ENCODE assay signal across 9 cellular contexts in the genomic region with DNA sequence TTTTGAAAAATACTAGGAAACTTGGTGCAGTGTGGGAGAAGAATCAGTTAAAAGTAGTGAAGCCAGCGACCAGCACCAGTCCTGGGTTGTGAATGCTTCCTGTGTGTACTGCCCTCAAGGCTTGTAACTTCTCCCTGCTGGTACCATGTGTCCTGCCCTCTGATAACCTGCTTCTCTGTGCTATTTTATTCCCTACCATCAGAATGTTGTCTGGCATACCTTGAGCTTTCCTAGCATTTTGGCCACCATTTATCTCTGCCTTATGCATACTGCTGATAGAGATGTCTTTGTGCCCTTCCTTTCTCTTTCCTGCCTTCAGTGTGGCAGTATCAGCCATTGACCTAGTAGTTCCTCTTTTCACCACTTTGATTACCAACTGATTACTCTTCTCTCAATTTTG. TPM values are rescaled to one million over a fixed set of nuclear protein-coding genes. Genes with fewer than 3 reads are reported as not detected.
DNase-seq lines count a peak whose midpoint lies in the region; ATAC-seq and TF ChIP-seq lines count a peak whose summit lies in the region.
"Had no signal": no experiment of that assay in that cellular context is flagged by ENCODE, and none has a peak within 500 bp of the region (broad histone marks: within the 10 kb centered on the region; RNA-seq: fewer than 3 reads in every experiment).

No MANE protein-coding gene starts in this region.

- BruUV-seq in PC-9 (replicated peaks; lab: Mats Ljungman, UMichigan): no TSS peak

- no peaks in the 10 kb centered on the region for H3K27me3 Mint-ChIP-seq in activated CD8-positive, alpha-beta memory T cell treated with anti-CD3 and anti-CD28 coated beads, Interleukin-2, amount 10 ng/mL, durations not matched to agents 7 days and 5 days
- H3K27me3 Mint-ChIP-seq in effector memory CD8-positive, alpha-beta T cell: no peaks in the 10 kb centered on the region

- no peak overlapping the region for H3K27ac ChIP-seq in PC-9

- H3K4me2 ChIP-seq in PC-9 (peak overlapping the region; percentile 85), skeletal muscle satellite cell (ENCODE audit: low read length) (peak overlapping the region; percentile 80)

- peaks cover 30% of the 10 kb centered on the region for H3F3A ChIP-seq in PC-9 (ENCODE audit: insufficient read depth, low read depth)

- H3K9me2 ChIP-seq in PC-9 (ENCODE audit: insufficient read depth): no peaks in the 10 kb centered on the region

- H3K9ac ChIP-seq in skeletal muscle satellite cell (ENCODE audit: low read depth, low read length): peak overlapping the region; percentile 97

- peaks cover 8% of the 10 kb centered on the region; the same call in 1 of the 2 replicates for H4K20me1 ChIP-seq in PC-9 (ENCODE audit: insufficient read depth)

- H3K4me1 ChIP-seq in PC-9 (replicated peaks; ENCODE audit: insufficient read depth) (peaks cover 54% of the 10 kb centered on the region), skeletal muscle satellite cell (ENCODE audit: control insufficient read depth, insufficient read depth, low read length) (peaks cover 36% of the 10 kb centered on the region)

- peak overlapping the region; percentile 97 for H3K4me3 Mint-ChIP-seq in activated CD8-positive, alpha-beta memory T cell treated with anti-CD3 and anti-CD28 coated beads, Interleukin-2, amount 10 ng/mL, durations not matched to agents 7 days and 5 days
- H3K4me3 Mint-ChIP-seq in effector memory CD8-positive, alpha-beta T cell: peak overlapping the region; percentile 90 to 99

- H3K9me3 ChIP-seq in PC-9 (ENCODE audit: insufficient read depth, low read depth) (no peaks in the 10 kb centered on the region), skeletal muscle satellite cell (replicated peaks; ENCODE audit: low read length) (no peaks in the 10 kb centered on the region)

- peaks cover 35% of the 10 kb centered on the region for H3K36me3 ChIP-seq in PC-9 (ENCODE audit: low read depth)
- peaks cover 24% of the 10 kb centered on the region for H3K36me3 ChIP-seq in skeletal muscle satellite cell (ENCODE audit: insufficient read depth, low read length)

- peaks cover 25% of the 10 kb centered on the region for H3K36me3 Mint-ChIP-seq in activated CD8-positive, alpha-beta memory T cell treated with anti-CD3 and anti-CD28 coated beads, Interleukin-2, amount 10 ng/mL, durations not matched to agents 7 days and 5 days
- H3K36me3 Mint-ChIP-seq in effector memory CD8-positive, alpha-beta T cell (ENCODE audit: insufficient read depth): peaks cover 58% of the 10 kb centered on the region

- peak overlapping the region; percentile 63 for H3K27ac Mint-ChIP-seq in activated CD8-positive, alpha-beta memory T cell treated with anti-CD3 and anti-CD28 coated beads, Interleukin-2, amount 10 ng/mL, durations not matched to agents 7 days and 5 days
- peak overlapping the region; percentile 100 for H3K27ac Mint-ChIP-seq in effector memory CD8-positive, alpha-beta T cell

- H3K79me2 ChIP-seq in PC-9 (ENCODE audit: low read depth): peaks cover 89% of the 10 kb centered on the region

- H2AFZ ChIP-seq in PC-9: no peak overlapping the region

- peaks cover 58% of the 10 kb centered on the region for H3K4me1 Mint-ChIP-seq in activated CD8-positive, alpha-beta memory T cell treated with anti-CD3 and anti-CD28 coated beads, Interleukin-2, amount 10 ng/mL, durations not matched to agents 7 days and 5 days
- H3K4me1 Mint-ChIP-seq in effector memory CD8-positive, alpha-beta T cell (ENCODE audit: low read depth in 2 of 2): peaks cover 41 to 59% of the 10 kb centered on the region in 2 donors

- POLR2A ChIA-PET in PC-9 (lab: Charles Lee; ENCODE audit: unreplicated experiment): no interaction called here

- H3K4me3 ChIP-seq in PC-9: peak overlapping the region; percentile 82; the same call in 1 of the 2 replicates
- peak overlapping the region; percentile 52 for H3K4me3 ChIP-seq in skeletal muscle satellite cell (ENCODE audit: low read length)

- CTCF ChIA-PET in activated CD8-positive, alpha-beta memory T cell treated with anti-CD3 and anti-CD28 coated beads, Interleukin-2, amount 10 ng/mL, durations not matched to agents 7 days and 5 days (lab: Charles Lee): no interaction called here
- CTCF ChIA-PET in PC-9 (lab: Charles Lee): no interaction called here

- ATAC-seq in activated CD8-positive, alpha-beta memory T cell treated with anti-CD3 and anti-CD28 coated beads, Interleukin-2, amount 10 ng/mL, durations not matched to agents 7 days and 5 days: no peak
- ATAC-seq in effector memory CD8-positive, alpha-beta T cell (replicated peaks): no peak
- no peak for ATAC-seq in GM18868 (IDR thresholded peaks at IDR 0.05; ENCODE audit: unreplicated experiment)

- H3K27me3 ChIP-seq in PC-9 (ENCODE audit: insufficient read depth, low read depth) (no peaks in the 10 kb centered on the region), skeletal muscle satellite cell (ENCODE audit: control insufficient read depth, insufficient read depth, low read length) (no peaks in the 10 kb centered on the region)

- DNase-seq in activated CD8-positive, alpha-beta memory T cell treated with anti-CD3 and anti-CD28 coated beads, Interleukin-2, amount 10 ng/mL, durations not matched to agents 7 days and 5 days: no peak
- no peak for DNase-seq in activated CD8-positive, alpha-beta memory T cell treated with anti-CD3 and anti-CD28 coated beads, Interleukin-2, amount 50 U/mL, for 4 hours
- no peak for DNase-seq in PC-9
- no peak for DNase-seq in effector memory CD8-positive, alpha-beta T cell
- DNase-seq in GM19238 (ENCODE audit: insufficient read length, low spot score): no peak
- DNase-seq in iPS-NIHi7 (ENCODE audit: extremely low spot score): no peak
- DNase-seq: activated CD4-positive, alpha-beta T cell treated with anti-CD3 and anti-CD28 coated beads for 1 hour had no signal

- TF ChIP-seq CTCF in PC-9 (conservative IDR thresholded peaks at IDR 0.05): no peak

- intact Hi-C loops in PC-9 (cut with micrococcal nuclease; ENCODE audit: unreplicated experiment): loop anchor here (5.0 kb wide), 1 partner anchor 203 kb away; a partner anchor contains a TSS

- no peaks in the 10 kb centered on the region for H3K9me3 Mint-ChIP-seq in activated CD8-positive, alpha-beta memory T cell treated with anti-CD3 and anti-CD28 coated beads, Interleukin-2, amount 10 ng/mL, durations not matched to agents 7 days and 5 days (ENCODE audit: low read depth)
- no peaks in the 10 kb centered on the region for H3K9me3 Mint-ChIP-seq in effector memory CD8-positive, alpha-beta T cell

RNA-seq across cellular contexts. Expression of a gene that starts 2.0 kb away (rescaled TPM):
- total RNA-seq in activated CD8-positive, alpha-beta memory T cell treated with anti-CD3 and anti-CD28 coated beads, Interleukin-2, amount 10 ng/mL, durations not matched to agents 7 days and 5 days: 10 to 100 TPM; 40.0 to 47.7 TPM
- 72.9 and 89.1 TPM in 2 replicates for total RNA-seq in PC-9 (2021)
- total RNA-seq in skeletal muscle satellite cell (2012; rRNA removed): 74.3 and 81.6 TPM in 2 replicates

RNA-seq across cellular contexts. Expression of a gene that starts 2.4 kb away (rescaled TPM):
- 10 to 100 TPM; 19.3 to 19.8 TPM for total RNA-seq in activated CD8-positive, alpha-beta memory T cell treated with anti-CD3 and anti-CD28 coated beads, Interleukin-2, amount 10 ng/mL, durations not matched to agents 7 days and 5 days
- total RNA-seq in PC-9 (2021): 35.2 and 39.2 TPM in 2 replicates
- total RNA-seq in skeletal muscle satellite cell (2012; rRNA removed): 24.9 and 26.9 TPM in 2 replicates

RNA-seq across cellular contexts. Expression of a gene that starts 58.3 kb away (rescaled TPM):
- not detected for total RNA-seq in activated CD8-positive, alpha-beta memory T cell treated with anti-CD3 and anti-CD28 coated beads, Interleukin-2, amount 10 ng/mL, durations not matched to agents 7 days and 5 days
- total RNA-seq in PC-9 (2021): 1.9 TPM in 1 of 2 replicates, not detected in the other
- not detected in 2 replicates for total RNA-seq in skeletal muscle satellite cell (2012; rRNA removed)
